ENCODE assay signal across 20 cellular contexts in the genomic region with DNA sequence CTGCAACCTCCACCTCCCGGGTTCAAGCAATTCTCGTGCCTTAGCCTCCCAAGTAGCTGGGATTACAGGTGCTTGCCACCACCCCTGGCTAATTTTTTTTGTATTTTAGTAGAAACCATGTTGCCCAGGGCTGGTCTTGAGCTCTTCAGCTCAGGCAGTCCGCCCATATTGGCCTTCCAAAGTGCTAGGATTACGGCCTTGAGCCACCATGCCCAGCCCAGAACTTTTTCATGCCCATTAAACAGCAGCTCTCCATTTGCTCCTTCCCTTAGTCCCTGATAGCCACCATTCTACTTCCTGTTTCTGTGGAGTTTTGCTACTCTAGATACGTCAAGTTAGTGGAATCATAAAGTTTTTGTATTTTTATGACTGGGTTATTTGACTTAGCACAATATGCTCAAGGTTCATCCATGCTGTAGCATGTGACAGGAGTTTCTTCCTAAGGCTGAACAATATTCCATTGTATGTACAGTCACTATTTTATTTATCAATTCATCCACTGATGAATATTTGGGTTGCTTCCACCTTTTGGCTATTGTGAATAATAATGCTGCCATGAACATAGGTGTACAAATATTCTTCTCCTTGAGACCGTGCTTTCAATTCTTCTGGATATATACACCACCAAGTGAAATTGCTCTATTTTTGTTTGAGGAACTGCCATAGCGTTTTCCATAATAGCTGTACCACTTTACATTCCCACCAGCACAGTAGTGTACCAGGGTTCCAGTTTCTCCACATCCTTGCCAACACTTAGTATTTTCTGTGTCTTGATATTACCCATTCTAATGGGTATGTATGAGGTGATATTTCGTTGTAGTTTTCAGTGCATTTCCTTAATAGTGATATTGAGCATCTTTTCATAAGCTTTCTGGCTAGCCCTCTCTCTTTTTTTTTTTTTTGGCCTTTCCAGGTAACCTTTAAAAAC.
"Had no signal": no experiment of that assay in that cellular context is flagged by ENCODE, and none has a peak within 500 bp of the region (broad histone marks: within the 10 kb centered on the region; RNA-seq: fewer than 3 reads in every experiment).

No MANE protein-coding gene starts in this region.

- DNase-seq: activated CD4-positive, alpha-beta T cell treated with anti-CD3 and anti-CD28 coated beads, Interleukin-2, amount 10 ng/mL, durations not matched to agents 7 days and 5 days; activated CD8-positive, alpha-beta T cell treated with anti-CD3 and anti-CD28 coated beads, Interleukin-2, amount 10 ng/mL, durations not matched to agents 7 days and 5 days; activated gamma-delta T cell; activated T-cell treated with anti-CD3 and anti-CD28 coated beads, Interleukin-2, amount 50 U/mL, for 4 hours; amygdala; dorsolateral prefrontal cortex; endodermal cell; foreskin fibroblast; hypothalamus; left lung; naive thymus-derived CD8-positive, alpha-beta T cell; ovary; sigmoid colon; spleen; stimulated activated CD4-positive, alpha-beta T cell treated with anti-CD3 and anti-CD28 coated beads, Interleukin-4, amount 100 ng/mL, for 4 hours; stimulated activated naive CD4-positive, alpha-beta T cell; T-helper 1 cell; T1000; thyroid gland had no signal

- H3K27me3 Mint-ChIP-seq: activated CD4-positive, alpha-beta T cell treated with anti-CD3 and anti-CD28 coated beads, Interleukin-2, amount 10 ng/mL, durations not matched to agents 7 days and 5 days; activated naive CD8-positive, alpha-beta T cell; naive thymus-derived CD8-positive, alpha-beta T cell had no signal

- H3K27ac Mint-ChIP-seq: activated CD4-positive, alpha-beta T cell treated with anti-CD3 and anti-CD28 coated beads, Interleukin-2, amount 10 ng/mL, durations not matched to agents 7 days and 5 days; activated CD8-positive, alpha-beta T cell treated with anti-CD3 and anti-CD28 coated beads, Interleukin-2, amount 10 ng/mL, durations not matched to agents 7 days and 5 days; activated naive CD8-positive, alpha-beta T cell; endodermal cell; naive thymus-derived CD8-positive, alpha-beta T cell had no signal

- H3K4me1 Mint-ChIP-seq: endodermal cell had no signal

- H3K9me3 Mint-ChIP-seq: activated CD4-positive, alpha-beta T cell treated with anti-CD3 and anti-CD28 coated beads, Interleukin-2, amount 10 ng/mL, durations not matched to agents 7 days and 5 days; activated T-cell treated with anti-CD3 and anti-CD28 coated beads, Interleukin-2, amount 50 U/mL, for 4 hours; naive thymus-derived CD8-positive, alpha-beta T cell had no signal

- ATAC-seq: activated CD8-positive, alpha-beta T cell treated with anti-CD3 and anti-CD28 coated beads, Interleukin-2, amount 10 ng/mL, durations not matched to agents 7 days and 5 days; activated T-cell treated with anti-CD3 and anti-CD28 coated beads, Interleukin-2, amount 50 U/mL, for 4 hours; left lung; naive thymus-derived CD8-positive, alpha-beta T cell had no signal

- H3K4me3 Mint-ChIP-seq: activated CD4-positive, alpha-beta T cell treated with anti-CD3 and anti-CD28 coated beads, Interleukin-2, amount 10 ng/mL, durations not matched to agents 7 days and 5 days; activated CD8-positive, alpha-beta T cell treated with anti-CD3 and anti-CD28 coated beads, Interleukin-2, amount 10 ng/mL, durations not matched to agents 7 days and 5 days; activated naive CD8-positive, alpha-beta T cell; activated T-cell treated with anti-CD3 and anti-CD28 coated beads, Interleukin-2, amount 50 U/mL, for 4 hours; endodermal cell; naive thymus-derived CD8-positive, alpha-beta T cell had no signal
